32 cellular contexts compared by ENCODE assay signal in genomic region chr10:32909461-32909860, GRCh38. TPM values are rescaled to one million over a fixed set of nuclear protein-coding genes. Genes with fewer than 3 reads are reported as not detected.
A peak's percentile ranks its signal among the peaks of the same experiment; 100 is the strongest.
DNase-seq lines count a peak whose midpoint lies in the region; ATAC-seq, FAIRE-seq and TF ChIP-seq lines count a peak whose summit lies in the region.
"Had no signal": no experiment of that assay in that cellular context is flagged by ENCODE, and none has a peak within 500 bp of the region (broad histone marks: within the 10 kb centered on the region; RNA-seq: fewer than 3 reads in every experiment).

No MANE protein-coding gene starts in this region.

- no peaks in the 10 kb centered on the region for H3K9me3 ChIP-seq in Panc1 (ENCODE audit: control insufficient read depth, insufficient read depth, low read depth, low read length)
- H3K9me3 ChIP-seq: esophagus squamous epithelium, pancreas, upper lobe of left lung had no signal

- CTCF ChIA-PET in activated CD8-positive, alpha-beta T cell treated with anti-CD3 and anti-CD28 coated beads for 36 hours (lab: Charles Lee) = interaction anchor here (1.2 to 2.1 kb wide), 2 partner anchors 9 to 99 kb away, joined by 3 to 5 read pairs; no protein-coding TSS in a partner anchor
- CTCF ChIA-PET in activated CD8-positive, alpha-beta T cell treated with anti-CD3 and anti-CD28 coated beads, Interleukin-2, amount 10 ng/mL, durations not matched to agents 7 days and 5 days (lab: Charles Lee) = interaction anchor here (1.0 to 1.6 kb wide), 2 partner anchors 98 to 99 kb away, joined by 3 to 6 read pairs; no protein-coding TSS in a partner anchor
- CTCF ChIA-PET in Panc1 (lab: Charles Lee) = no interaction called here

- H3K4me3 ChIP-seq in Panc1 (ENCODE audit: low read depth in 2 of 2, low read length in 2 of 2) = no peak overlapping the region
- H3K4me3 ChIP-seq: esophagus squamous epithelium, pancreas, upper lobe of left lung had no signal

- no peaks in the 10 kb centered on the region for H3K9me3 Mint-ChIP-seq in activated CD8-positive, alpha-beta T cell treated with anti-CD3 and anti-CD28 coated beads for 36 hours
- H3K9me3 Mint-ChIP-seq in activated CD8-positive, alpha-beta T cell treated with anti-CD3 and anti-CD28 coated beads, Interleukin-2, amount 10 ng/mL, durations not matched to agents 7 days and 5 days (ENCODE audit: insufficient read depth) = no peaks in the 10 kb centered on the region
- no peaks in the 10 kb centered on the region for H3K9me3 Mint-ChIP-seq in stimulated activated effector memory CD8-positive, alpha-beta T cell treated with anti-CD3 and anti-CD28 coated beads, Interleukin-12 subunit alpha, Interleukin-12 subunit beta, amount 100 ng/mL, for 72 hours
- H3K9me3 Mint-ChIP-seq: dendritic cell treated with granulocyte-macrophage colony-stimulating factor and Interleukin-4, amounts not matched to agents 40 ng/mL and 50 ng/mL, for 4 days; neural crest cell; stimulated activated naive B cell treated with anti-CD40 and anti-IgM and Interleukin-4, amounts not matched to agents 10 μg/mL and 1 μg/mL and 100 μg/mL, for 72 hours had no signal

- no peak for TF ChIP-seq POLR2A in GM12892 (IDR thresholded peaks at IDR 0.05; ENCODE audit: low read depth, low read length)

- DNase-seq in activated CD8-positive, alpha-beta T cell treated with anti-CD3 and anti-CD28 coated beads for 36 hours = no peak
- DNase-seq in activated CD8-positive, alpha-beta T cell treated with anti-CD3 and anti-CD28 coated beads, Interleukin-2, amount 10 ng/mL, durations not matched to agents 7 days and 5 days = no peak
- no peak for DNase-seq in Panc1 (ENCODE audit: low read depth, low spot score)
- DNase-seq in fibroblast of gingiva (ENCODE audit: low read depth) = peak; percentile 12
- no peak for DNase-seq in stimulated activated effector memory CD8-positive, alpha-beta T cell treated with anti-CD3 and anti-CD28 coated beads, Interleukin-12 subunit alpha, Interleukin-12 subunit beta, amount 100 ng/mL, for 72 hours (ENCODE audit: low spot score in 2 of 2)
- DNase-seq in 8988T = no peak
- DNase-seq in SKM-1 (lab: John Stamatoyannopoulos, UW; ENCODE audit: unreplicated experiment) = no peak
- DNase-seq in GM12892 (ENCODE audit: insufficient read length) = no peak
- DNase-seq: activated CD4-positive, alpha-beta T cell treated with anti-CD3 and anti-CD28 coated beads for 36 hours; activated CD8-positive, alpha-beta memory T cell treated with anti-CD3 and anti-CD28 coated beads for 24 hours; activated gamma-delta T cell; central memory CD4-positive, alpha-beta T cell; DMS53; esophagus squamous epithelium; HCEC 1CT; Karpas-422; NCI-H1417 treated with DMSO at 0.1 percent for 48 hours; NCI-H2081 treated with DMSO at 0.1 percent for 48 hours; NCI-H226; NCI-H69; pancreas; PC-3; retina; stimulated activated naive B cell treated with anti-CD40 and anti-IgM and Interleukin-4, amounts not matched to agents 10 μg/mL and 1 μg/mL and 100 μg/mL, for 72 hours; T-helper 9 cell; upper lobe of left lung had no signal

- peaks cover 3% of the 10 kb centered on the region for H3K4me1 Mint-ChIP-seq in activated CD8-positive, alpha-beta T cell treated with anti-CD3 and anti-CD28 coated beads for 36 hours (ENCODE audit: low read depth)
- no peaks in the 10 kb centered on the region for H3K4me1 Mint-ChIP-seq in activated CD8-positive, alpha-beta T cell treated with anti-CD3 and anti-CD28 coated beads, Interleukin-2, amount 10 ng/mL, durations not matched to agents 7 days and 5 days (ENCODE audit: low read depth)
- peaks cover 5% of the 10 kb centered on the region for H3K4me1 Mint-ChIP-seq in stimulated activated effector memory CD8-positive, alpha-beta T cell treated with anti-CD3 and anti-CD28 coated beads, Interleukin-12 subunit alpha, Interleukin-12 subunit beta, amount 100 ng/mL, for 72 hours
- H3K4me1 Mint-ChIP-seq: B cell had no signal

- peak overlapping the region; percentile 45 for H3K27ac ChIP-seq in Panc1 (ENCODE audit: low read length)
- H3K27ac ChIP-seq: esophagus squamous epithelium, pancreas, upper lobe of left lung had no signal

- no peaks in the 10 kb centered on the region; the same call in 1 of the 2 replicates for H3K4me1 ChIP-seq in Panc1 (ENCODE audit: control insufficient read depth, insufficient read depth, low read length)
- H3K4me1 ChIP-seq: esophagus squamous epithelium had no signal

- H3K27me3 Mint-ChIP-seq in activated CD8-positive, alpha-beta T cell treated with anti-CD3 and anti-CD28 coated beads for 36 hours = no peaks in the 10 kb centered on the region
- no peaks in the 10 kb centered on the region for H3K27me3 Mint-ChIP-seq in activated CD8-positive, alpha-beta T cell treated with anti-CD3 and anti-CD28 coated beads, Interleukin-2, amount 10 ng/mL, durations not matched to agents 7 days and 5 days (ENCODE audit: low read depth)
- H3K27me3 Mint-ChIP-seq: activated CD4-positive, alpha-beta T cell treated with anti-CD3 and anti-CD28 coated beads for 36 hours; B cell; dendritic cell treated with granulocyte-macrophage colony-stimulating factor and Interleukin-4, amounts not matched to agents 40 ng/mL and 50 ng/mL, for 4 days; stimulated activated naive B cell treated with anti-CD40 and anti-IgM and Interleukin-4, amounts not matched to agents 10 μg/mL and 1 μg/mL and 100 μg/mL, for 72 hours had no signal

- H3K27me3 ChIP-seq in Panc1 (ENCODE audit: control insufficient read depth, insufficient read depth, low read length) = no peaks in the 10 kb centered on the region
- H3K27me3 ChIP-seq: esophagus squamous epithelium, pancreas, upper lobe of left lung had no signal

- intact Hi-C loops in activated CD8-positive, alpha-beta T cell treated with anti-CD3 and anti-CD28 coated beads for 36 hours (cut with micrococcal nuclease) = no loop called here
- intact Hi-C loops in Panc1 (cut with micrococcal nuclease; ENCODE audit: unreplicated experiment) = no loop called here

- H3K4me3 Mint-ChIP-seq in activated CD8-positive, alpha-beta T cell treated with anti-CD3 and anti-CD28 coated beads for 36 hours = no peak overlapping the region
- H3K4me3 Mint-ChIP-seq in activated CD8-positive, alpha-beta T cell treated with anti-CD3 and anti-CD28 coated beads, Interleukin-2, amount 10 ng/mL, durations not matched to agents 7 days and 5 days = no peak overlapping the region
- H3K4me3 Mint-ChIP-seq in stimulated activated effector memory CD8-positive, alpha-beta T cell treated with anti-CD3 and anti-CD28 coated beads, Interleukin-12 subunit alpha, Interleukin-12 subunit beta, amount 100 ng/mL, for 72 hours = no peak overlapping the region
- H3K4me3 Mint-ChIP-seq: activated CD4-positive, alpha-beta T cell treated with anti-CD3 and anti-CD28 coated beads for 36 hours; B cell; dendritic cell treated with granulocyte-macrophage colony-stimulating factor and Interleukin-4, amounts not matched to agents 40 ng/mL and 50 ng/mL, for 4 days; neural crest cell; stimulated activated naive B cell treated with anti-CD40 and anti-IgM and Interleukin-4, amounts not matched to agents 10 μg/mL and 1 μg/mL and 100 μg/mL, for 72 hours had no signal

- FAIRE-seq in GM12892 (lab: Jason Lieb, UNC) = no peak
- FAIRE-seq: A204.1, HepG2, pancreas had no signal

- no peak for ATAC-seq in activated CD8-positive, alpha-beta T cell treated with anti-CD3 and anti-CD28 coated beads for 36 hours
- no peak for ATAC-seq in activated CD8-positive, alpha-beta T cell treated with anti-CD3 and anti-CD28 coated beads, Interleukin-2, amount 10 ng/mL, durations not matched to agents 7 days and 5 days
- ATAC-seq in Panc1 = no peak
- no peak for ATAC-seq in stimulated activated effector memory CD8-positive, alpha-beta T cell treated with anti-CD3 and anti-CD28 coated beads, Interleukin-12 subunit alpha, Interleukin-12 subunit beta, amount 100 ng/mL, for 72 hours
- ATAC-seq: activated CD4-positive, alpha-beta T cell treated with anti-CD3 and anti-CD28 coated beads for 36 hours; HepG2; pancreas; PC-3; Right ventricle myocardium inferior; stimulated activated naive B cell treated with anti-CD40 and anti-IgM and Interleukin-4, amounts not matched to agents 10 μg/mL and 1 μg/mL and 100 μg/mL, for 72 hours had no signal

- in situ Hi-C loops in Panc1 (cut with HindIII; ENCODE audit: low pct_unique_long_range_greater_than_20kb, low sequenced_read_pairs) = no loop called here

- BruUV-seq in Panc1 (replicated peaks; lab: Mats Ljungman, UMichigan) = no TSS peak

- H3K36me3 ChIP-seq in Panc1 (ENCODE audit: control insufficient read depth, insufficient read depth, low read length) = peaks cover 38% of the 10 kb centered on the region

- peaks cover 48% of the 10 kb centered on the region for H3K36me3 Mint-ChIP-seq in activated CD8-positive, alpha-beta T cell treated with anti-CD3 and anti-CD28 coated beads for 36 hours (ENCODE audit: low read depth)
- H3K36me3 Mint-ChIP-seq in activated CD8-positive, alpha-beta T cell treated with anti-CD3 and anti-CD28 coated beads, Interleukin-2, amount 10 ng/mL, durations not matched to agents 7 days and 5 days (ENCODE audit: low read depth) = peaks cover 30% of the 10 kb centered on the region
- H3K36me3 Mint-ChIP-seq in stimulated activated effector memory CD8-positive, alpha-beta T cell treated with anti-CD3 and anti-CD28 coated beads, Interleukin-12 subunit alpha, Interleukin-12 subunit beta, amount 100 ng/mL, for 72 hours = peaks cover 92% of the 10 kb centered on the region

- peak overlapping the region; percentile 20 for H3K27ac Mint-ChIP-seq in activated CD8-positive, alpha-beta T cell treated with anti-CD3 and anti-CD28 coated beads for 36 hours
- no peak overlapping the region for H3K27ac Mint-ChIP-seq in activated CD8-positive, alpha-beta T cell treated with anti-CD3 and anti-CD28 coated beads, Interleukin-2, amount 10 ng/mL, durations not matched to agents 7 days and 5 days
- H3K27ac Mint-ChIP-seq in stimulated activated effector memory CD8-positive, alpha-beta T cell treated with anti-CD3 and anti-CD28 coated beads, Interleukin-12 subunit alpha, Interleukin-12 subunit beta, amount 100 ng/mL, for 72 hours = peak overlapping the region; percentile 43
- H3K27ac Mint-ChIP-seq: activated CD4-positive, alpha-beta T cell treated with anti-CD3 and anti-CD28 coated beads for 36 hours; B cell; dendritic cell treated with granulocyte-macrophage colony-stimulating factor and Interleukin-4, amounts not matched to agents 40 ng/mL and 50 ng/mL, for 4 days; stimulated activated naive B cell treated with anti-CD40 and anti-IgM and Interleukin-4, amounts not matched to agents 10 μg/mL and 1 μg/mL and 100 μg/mL, for 72 hours had no signal

- TF ChIP-seq CTCF in activated CD8-positive, alpha-beta T cell treated with anti-CD3 and anti-CD28 coated beads for 36 hours (IDR thresholded peaks at IDR 0.05) = no peak
- TF ChIP-seq CTCF in Panc1 (IDR thresholded peaks at IDR 0.05) = no peak

- POLR2A ChIA-PET in activated CD8-positive, alpha-beta T cell treated with anti-CD3 and anti-CD28 coated beads for 36 hours (lab: Charles Lee) = no interaction called here
- POLR2A ChIA-PET in activated CD8-positive, alpha-beta T cell treated with anti-CD3 and anti-CD28 coated beads, Interleukin-2, amount 10 ng/mL, durations not matched to agents 7 days and 5 days (lab: Charles Lee) = no interaction called here
- POLR2A ChIA-PET in Panc1 (lab: Charles Lee) = no interaction called here

RNA-seq across cellular contexts. Expression of gene ITGB1, which starts 48.6 kb away (rescaled TPM):
- total RNA-seq in activated CD8-positive, alpha-beta T cell treated with anti-CD3 and anti-CD28 coated beads for 36 hours = 10 to 100 TPM; 45.1 to 45.4 TPM
- total RNA-seq in activated CD8-positive, alpha-beta T cell treated with anti-CD3 and anti-CD28 coated beads, Interleukin-2, amount 10 ng/mL, durations not matched to agents 7 days and 5 days = 10 to 100 TPM; 35.0 to 40.2 TPM
- total RNA-seq in Panc1 (2021; ENCODE audit: unreplicated experiment) = 803 TPM
- 484 TPM for polyA plus RNA-seq in Panc1 (2012; ENCODE audit: insufficient read length)
- polyA plus RNA-seq in GM12892 (2012; ENCODE audit: missing spikeins) = 39.2 TPM

Comparison
In these comparisons a context has a peak if more than half of its experiments do, and no peak if none do; other contexts are left out.
1. RNA of gene ITGB1, which starts 48.6 kb away (total RNA-seq): 803 TPM in Panc1 (single experiment); 45.1 to 45.4 TPM in activated CD8-positive, alpha-beta T cell treated with anti-CD3 and anti-CD28 coated beads for 36 hours and 35.0 to 40.2 TPM in activated CD8-positive, alpha-beta T cell treated with anti-CD3 and anti-CD28 coated beads, Interleukin-2, amount 10 ng/mL, durations not matched to agents 7 days and 5 days; every median in the first group is over 10 times any median in the second.